In the genomic region with DNA sequence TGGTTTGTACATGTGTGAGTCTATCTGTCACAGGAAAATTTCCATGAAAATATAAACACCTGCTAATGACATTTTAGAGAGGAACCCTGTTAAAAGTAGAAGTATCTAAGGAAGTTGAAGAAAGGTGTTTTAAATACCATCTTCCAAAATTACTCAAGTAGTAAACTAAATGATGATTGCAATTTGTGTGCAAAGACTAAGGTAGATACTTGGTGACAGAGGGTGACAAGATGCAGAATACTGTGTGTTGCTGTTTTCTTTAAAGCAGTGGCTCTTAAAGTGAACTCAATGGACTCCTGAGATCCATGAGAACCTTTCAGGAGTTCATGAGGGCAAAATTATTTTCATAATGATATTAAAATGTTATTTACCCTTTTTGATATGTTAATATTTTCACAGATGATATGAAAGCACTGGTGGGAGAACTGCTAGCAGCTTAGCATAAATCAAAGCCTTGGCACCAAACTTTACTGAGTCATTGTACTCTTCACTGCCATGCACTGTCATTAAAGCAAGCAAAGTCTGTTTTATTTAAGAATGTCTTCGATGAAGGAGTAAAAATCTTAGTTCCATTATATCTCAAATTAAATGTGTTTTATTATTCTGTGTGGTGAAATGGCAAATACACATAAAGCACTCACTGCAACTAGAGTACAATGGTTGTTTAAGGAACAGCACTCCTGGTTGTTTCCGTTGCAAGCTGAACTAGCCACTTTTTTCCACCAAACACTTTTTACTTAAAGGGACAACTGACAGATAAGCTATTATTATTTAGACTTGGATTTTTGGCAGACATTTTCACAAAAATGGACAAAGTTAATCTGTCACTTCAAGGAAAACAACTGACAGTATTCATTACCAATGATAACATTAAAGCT, we compare ENCODE assay signal across 1 cellular context.
TF ChIP-seq lines count a peak whose summit lies in the region.

No MANE protein-coding gene starts in this region.

TF ChIP-seq in K562, 482 proteins besides CTCF, POLR2A, EP300 and RAD21 (continued from another document and continues in another):
- TF ChIP-seq, protein P1, sequence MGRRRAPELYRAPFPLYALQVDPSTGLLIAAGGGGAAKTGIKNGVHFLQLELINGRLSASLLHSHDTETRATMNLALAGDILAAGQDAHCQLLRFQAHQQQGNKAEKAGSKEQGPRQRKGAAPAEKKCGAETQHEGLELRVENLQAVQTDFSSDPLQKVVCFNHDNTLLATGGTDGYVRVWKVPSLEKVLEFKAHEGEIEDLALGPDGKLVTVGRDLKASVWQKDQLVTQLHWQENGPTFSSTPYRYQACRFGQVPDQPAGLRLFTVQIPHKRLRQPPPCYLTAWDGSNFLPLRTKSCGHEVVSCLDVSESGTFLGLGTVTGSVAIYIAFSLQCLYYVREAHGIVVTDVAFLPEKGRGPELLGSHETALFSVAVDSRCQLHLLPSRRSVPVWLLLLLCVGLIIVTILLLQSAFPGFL (CRISPR knock-in tag; IDR thresholded peaks at IDR 0.05): no peak
- TF ChIP-seq NELFE (IDR thresholded peaks at IDR 0.05; ENCODE audit: insufficient read depth, insufficient read length): no peak
- TF ChIP-seq ZNF174 (CRISPR knock-in tag; IDR thresholded peaks at IDR 0.05): no peak
- TF ChIP-seq MEIS2 (IDR thresholded peaks at IDR 0.05; ENCODE audit: partially characterized antibody): peak; percentile 79
- TF ChIP-seq GABPB2 (CRISPR knock-in tag; conservative IDR thresholded peaks at IDR 0.05): no peak
- TF ChIP-seq, protein P2, sequence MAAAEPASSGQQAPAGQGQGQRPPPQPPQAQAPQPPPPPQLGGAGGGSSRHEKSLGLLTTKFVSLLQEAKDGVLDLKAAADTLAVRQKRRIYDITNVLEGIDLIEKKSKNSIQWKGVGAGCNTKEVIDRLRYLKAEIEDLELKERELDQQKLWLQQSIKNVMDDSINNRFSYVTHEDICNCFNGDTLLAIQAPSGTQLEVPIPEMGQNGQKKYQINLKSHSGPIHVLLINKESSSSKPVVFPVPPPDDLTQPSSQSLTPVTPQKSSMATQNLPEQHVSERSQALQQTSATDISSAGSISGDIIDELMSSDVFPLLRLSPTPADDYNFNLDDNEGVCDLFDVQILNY (CRISPR knock-in tag; IDR thresholded peaks at IDR 0.05): no peak
- TF ChIP-seq, protein P3, sequence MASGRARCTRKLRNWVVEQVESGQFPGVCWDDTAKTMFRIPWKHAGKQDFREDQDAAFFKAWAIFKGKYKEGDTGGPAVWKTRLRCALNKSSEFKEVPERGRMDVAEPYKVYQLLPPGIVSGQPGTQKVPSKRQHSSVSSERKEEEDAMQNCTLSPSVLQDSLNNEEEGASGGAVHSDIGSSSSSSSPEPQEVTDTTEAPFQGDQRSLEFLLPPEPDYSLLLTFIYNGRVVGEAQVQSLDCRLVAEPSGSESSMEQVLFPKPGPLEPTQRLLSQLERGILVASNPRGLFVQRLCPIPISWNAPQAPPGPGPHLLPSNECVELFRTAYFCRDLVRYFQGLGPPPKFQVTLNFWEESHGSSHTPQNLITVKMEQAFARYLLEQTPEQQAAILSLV (tag; IDR thresholded peaks at IDR 0.05): no peak
- TF ChIP-seq CCAR2 (IDR thresholded peaks at IDR 0.05; ENCODE audit: low read depth, low read length): no peak
- no peak for TF ChIP-seq NCOA2 (IDR thresholded peaks at IDR 0.05; ENCODE audit: partially characterized antibody in 2 of 2)
- TF ChIP-seq, protein P4, sequence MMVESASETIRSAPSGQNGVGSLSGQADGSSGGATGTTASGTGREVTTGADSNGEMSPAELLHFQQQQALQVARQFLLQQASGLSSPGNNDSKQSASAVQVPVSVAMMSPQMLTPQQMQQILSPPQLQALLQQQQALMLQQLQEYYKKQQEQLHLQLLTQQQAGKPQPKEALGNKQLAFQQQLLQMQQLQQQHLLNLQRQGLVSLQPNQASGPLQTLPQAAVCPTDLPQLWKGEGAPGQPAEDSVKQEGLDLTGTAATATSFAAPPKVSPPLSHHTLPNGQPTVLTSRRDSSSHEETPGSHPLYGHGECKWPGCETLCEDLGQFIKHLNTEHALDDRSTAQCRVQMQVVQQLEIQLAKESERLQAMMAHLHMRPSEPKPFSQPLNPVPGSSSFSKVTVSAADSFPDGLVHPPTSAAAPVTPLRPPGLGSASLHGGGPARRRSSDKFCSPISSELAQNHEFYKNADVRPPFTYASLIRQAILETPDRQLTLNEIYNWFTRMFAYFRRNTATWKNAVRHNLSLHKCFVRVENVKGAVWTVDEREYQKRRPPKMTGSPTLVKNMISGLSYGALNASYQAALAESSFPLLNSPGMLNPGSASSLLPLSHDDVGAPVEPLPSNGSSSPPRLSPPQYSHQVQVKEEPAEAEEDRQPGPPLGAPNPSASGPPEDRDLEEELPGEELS (CRISPR knock-in tag; IDR thresholded peaks at IDR 0.05; ENCODE audit: borderline replicate concordance): no peak
- TF ChIP-seq NR2C2 (CRISPR knock-in tag; IDR thresholded peaks at IDR 0.05): no peak
- TF ChIP-seq NR2C2 (tag; IDR thresholded peaks at IDR 0.05): 0 out of 2 replicates have a peak, but pooled peaks have one; percentile 21
- no peak for TF ChIP-seq ZNF146 (CRISPR knock-in tag; IDR thresholded peaks at IDR 0.05; ENCODE audit: unreplicated experiment)
- TF ChIP-seq, protein P5, sequence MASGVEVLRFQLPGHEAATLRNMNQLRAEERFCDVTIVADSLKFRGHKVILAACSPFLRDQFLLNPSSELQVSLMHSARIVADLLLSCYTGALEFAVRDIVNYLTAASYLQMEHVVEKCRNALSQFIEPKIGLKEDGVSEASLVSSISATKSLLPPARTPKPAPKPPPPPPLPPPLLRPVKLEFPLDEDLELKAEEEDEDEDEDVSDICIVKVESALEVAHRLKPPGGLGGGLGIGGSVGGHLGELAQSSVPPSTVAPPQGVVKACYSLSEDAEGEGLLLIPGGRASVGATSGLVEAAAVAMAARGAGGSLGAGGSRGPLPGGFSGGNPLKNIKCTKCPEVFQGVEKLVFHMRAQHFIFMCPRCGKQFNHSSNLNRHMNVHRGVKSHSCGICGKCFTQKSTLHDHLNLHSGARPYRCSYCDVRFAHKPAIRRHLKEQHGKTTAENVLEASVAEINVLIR (CRISPR knock-in tag; IDR thresholded peaks at IDR 0.05): no peak
- TF ChIP-seq KDM5B (IDR thresholded peaks at IDR 0.05; ENCODE audit: insufficient replicate concordance, low read depth, low read length): no peak
- 0 out of 2 replicates have a peak, but pooled peaks have one; percentile 39 for TF ChIP-seq ZNF589 (CRISPR knock-in tag; IDR thresholded peaks at IDR 0.05; ENCODE audit: low read depth)
- TF ChIP-seq, protein P6, sequence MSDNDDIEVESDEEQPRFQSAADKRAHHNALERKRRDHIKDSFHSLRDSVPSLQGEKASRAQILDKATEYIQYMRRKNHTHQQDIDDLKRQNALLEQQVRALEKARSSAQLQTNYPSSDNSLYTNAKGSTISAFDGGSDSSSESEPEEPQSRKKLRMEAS (CRISPR knock-in tag; IDR thresholded peaks at IDR 0.05): no peak
- no peak for TF ChIP-seq TCF7L2 (IDR thresholded peaks at IDR 0.05; ENCODE audit: low read depth, low read length)
- no peak for TF ChIP-seq ZBED1 (IDR thresholded peaks at IDR 0.05)
- TF ChIP-seq ATF1 (CRISPR knock-in tag; IDR thresholded peaks at IDR 0.05): no peak
- TF ChIP-seq ATF1 (tag; IDR thresholded peaks at IDR 0.05): no peak
- TF ChIP-seq ZFP1 (CRISPR knock-in tag; IDR thresholded peaks at IDR 0.05): peak; percentile 87
- TF ChIP-seq, protein P7, sequence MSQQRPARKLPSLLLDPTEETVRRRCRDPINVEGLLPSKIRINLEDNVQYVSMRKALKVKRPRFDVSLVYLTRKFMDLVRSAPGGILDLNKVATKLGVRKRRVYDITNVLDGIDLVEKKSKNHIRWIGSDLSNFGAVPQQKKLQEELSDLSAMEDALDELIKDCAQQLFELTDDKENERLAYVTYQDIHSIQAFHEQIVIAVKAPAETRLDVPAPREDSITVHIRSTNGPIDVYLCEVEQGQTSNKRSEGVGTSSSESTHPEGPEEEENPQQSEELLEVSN (IDR thresholded peaks at IDR 0.05; ENCODE audit: borderline replicate concordance in 1 of 2, extremely low read depth in 1 of 2, insufficient read depth in 1 of 2, insufficient read length in 1 of 2, low read depth in 1 of 2, low read length in 1 of 2, poor library complexity in 1 of 2, severe bottlenecking in 1 of 2): no peak
- TF ChIP-seq, protein P8, sequence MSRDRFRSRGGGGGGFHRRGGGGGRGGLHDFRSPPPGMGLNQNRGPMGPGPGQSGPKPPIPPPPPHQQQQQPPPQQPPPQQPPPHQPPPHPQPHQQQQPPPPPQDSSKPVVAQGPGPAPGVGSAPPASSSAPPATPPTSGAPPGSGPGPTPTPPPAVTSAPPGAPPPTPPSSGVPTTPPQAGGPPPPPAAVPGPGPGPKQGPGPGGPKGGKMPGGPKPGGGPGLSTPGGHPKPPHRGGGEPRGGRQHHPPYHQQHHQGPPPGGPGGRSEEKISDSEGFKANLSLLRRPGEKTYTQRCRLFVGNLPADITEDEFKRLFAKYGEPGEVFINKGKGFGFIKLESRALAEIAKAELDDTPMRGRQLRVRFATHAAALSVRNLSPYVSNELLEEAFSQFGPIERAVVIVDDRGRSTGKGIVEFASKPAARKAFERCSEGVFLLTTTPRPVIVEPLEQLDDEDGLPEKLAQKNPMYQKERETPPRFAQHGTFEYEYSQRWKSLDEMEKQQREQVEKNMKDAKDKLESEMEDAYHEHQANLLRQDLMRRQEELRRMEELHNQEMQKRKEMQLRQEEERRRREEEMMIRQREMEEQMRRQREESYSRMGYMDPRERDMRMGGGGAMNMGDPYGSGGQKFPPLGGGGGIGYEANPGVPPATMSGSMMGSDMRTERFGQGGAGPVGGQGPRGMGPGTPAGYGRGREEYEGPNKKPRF (IDR thresholded peaks at IDR 0.05; ENCODE audit: low read depth, low read length): no peak
- TF ChIP-seq, protein P9, sequence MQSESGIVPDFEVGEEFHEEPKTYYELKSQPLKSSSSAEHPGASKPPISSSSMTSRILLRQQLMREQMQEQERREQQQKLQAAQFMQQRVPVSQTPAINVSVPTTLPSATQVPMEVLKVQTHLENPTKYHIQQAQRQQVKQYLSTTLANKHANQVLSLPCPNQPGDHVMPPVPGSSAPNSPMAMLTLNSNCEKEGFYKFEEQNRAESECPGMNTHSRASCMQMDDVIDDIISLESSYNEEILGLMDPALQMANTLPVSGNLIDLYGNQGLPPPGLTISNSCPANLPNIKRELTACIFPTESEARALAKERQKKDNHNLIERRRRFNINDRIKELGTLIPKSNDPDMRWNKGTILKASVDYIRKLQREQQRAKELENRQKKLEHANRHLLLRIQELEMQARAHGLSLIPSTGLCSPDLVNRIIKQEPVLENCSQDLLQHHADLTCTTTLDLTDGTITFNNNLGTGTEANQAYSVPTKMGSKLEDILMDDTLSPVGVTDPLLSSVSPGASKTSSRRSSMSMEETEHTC (IDR thresholded peaks at IDR 0.05): no peak
- no peak for TF ChIP-seq ZNF217 (CRISPR knock-in tag; IDR thresholded peaks at IDR 0.05)
- no peak for TF ChIP-seq ZNF586 (CRISPR knock-in tag; conservative IDR thresholded peaks at IDR 0.05)
- no peak for TF ChIP-seq ILF3 (IDR thresholded peaks at IDR 0.05; ENCODE audit: borderline replicate concordance)
- TF ChIP-seq ZBTB17 (CRISPR knock-in tag; IDR thresholded peaks at IDR 0.05): no peak
- TF ChIP-seq, protein P10, sequence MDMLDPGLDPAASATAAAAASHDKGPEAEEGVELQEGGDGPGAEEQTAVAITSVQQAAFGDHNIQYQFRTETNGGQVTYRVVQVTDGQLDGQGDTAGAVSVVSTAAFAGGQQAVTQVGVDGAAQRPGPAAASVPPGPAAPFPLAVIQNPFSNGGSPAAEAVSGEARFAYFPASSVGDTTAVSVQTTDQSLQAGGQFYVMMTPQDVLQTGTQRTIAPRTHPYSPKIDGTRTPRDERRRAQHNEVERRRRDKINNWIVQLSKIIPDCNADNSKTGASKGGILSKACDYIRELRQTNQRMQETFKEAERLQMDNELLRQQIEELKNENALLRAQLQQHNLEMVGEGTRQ (CRISPR knock-in tag; IDR thresholded peaks at IDR 0.05): no peak
- TF ChIP-seq, protein P11, sequence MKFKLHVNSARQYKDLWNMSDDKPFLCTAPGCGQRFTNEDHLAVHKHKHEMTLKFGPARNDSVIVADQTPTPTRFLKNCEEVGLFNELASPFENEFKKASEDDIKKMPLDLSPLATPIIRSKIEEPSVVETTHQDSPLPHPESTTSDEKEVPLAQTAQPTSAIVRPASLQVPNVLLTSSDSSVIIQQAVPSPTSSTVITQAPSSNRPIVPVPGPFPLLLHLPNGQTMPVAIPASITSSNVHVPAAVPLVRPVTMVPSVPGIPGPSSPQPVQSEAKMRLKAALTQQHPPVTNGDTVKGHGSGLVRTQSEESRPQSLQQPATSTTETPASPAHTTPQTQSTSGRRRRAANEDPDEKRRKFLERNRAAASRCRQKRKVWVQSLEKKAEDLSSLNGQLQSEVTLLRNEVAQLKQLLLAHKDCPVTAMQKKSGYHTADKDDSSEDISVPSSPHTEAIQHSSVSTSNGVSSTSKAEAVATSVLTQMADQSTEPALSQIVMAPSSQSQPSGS (CRISPR knock-in tag; IDR thresholded peaks at IDR 0.05): no peak
- TF ChIP-seq HOXB6 (CRISPR knock-in tag; IDR thresholded peaks at IDR 0.05; ENCODE audit: borderline replicate concordance): no peak
- TF ChIP-seq, protein P12, sequence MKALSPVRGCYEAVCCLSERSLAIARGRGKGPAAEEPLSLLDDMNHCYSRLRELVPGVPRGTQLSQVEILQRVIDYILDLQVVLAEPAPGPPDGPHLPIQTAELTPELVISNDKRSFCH (CRISPR knock-in tag; IDR thresholded peaks at IDR 0.05): no peak
- TF ChIP-seq, protein P12 (tag; IDR thresholded peaks at IDR 0.05): no peak
- TF ChIP-seq NFYB (IDR thresholded peaks at IDR 0.05; ENCODE audit: extremely low read depth, insufficient read length): no peak
- TF ChIP-seq MAFK (IDR thresholded peaks at IDR 0.05; ENCODE audit: low read length): 0 out of 2 replicates have a peak, but pooled peaks have one; percentile 30
- TF ChIP-seq ZNF347 (CRISPR knock-in tag; IDR thresholded peaks at IDR 0.05; ENCODE audit: low read depth): no peak
- TF ChIP-seq CBX1 (IDR thresholded peaks at IDR 0.05; ENCODE audit: low read depth): no peak
- no peak for TF ChIP-seq U2AF1 (optimal IDR thresholded peaks at IDR 0.05; ENCODE audit: low read depth, low read length)
- TF ChIP-seq, protein P13, sequence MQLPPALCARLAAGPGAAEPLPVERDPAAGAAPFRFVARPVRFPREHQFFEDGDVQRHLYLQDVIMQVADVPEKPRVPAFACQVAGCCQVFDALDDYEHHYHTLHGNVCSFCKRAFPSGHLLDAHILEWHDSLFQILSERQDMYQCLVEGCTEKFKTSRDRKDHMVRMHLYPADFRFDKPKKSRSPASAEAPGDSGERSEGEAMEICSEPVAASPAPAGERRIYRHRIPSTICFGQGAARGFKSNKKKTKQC (CRISPR knock-in tag; IDR thresholded peaks at IDR 0.05): no peak
- no peak for TF ChIP-seq TEAD4 (IDR thresholded peaks at IDR 0.05; ENCODE audit: low read length)
- TF ChIP-seq TEAD4 (CRISPR knock-in tag; IDR thresholded peaks at IDR 0.05; ENCODE audit: borderline replicate concordance): no peak
